Comparison of ENCODE assay signal across 7 cellular contexts in the genomic region with DNA sequence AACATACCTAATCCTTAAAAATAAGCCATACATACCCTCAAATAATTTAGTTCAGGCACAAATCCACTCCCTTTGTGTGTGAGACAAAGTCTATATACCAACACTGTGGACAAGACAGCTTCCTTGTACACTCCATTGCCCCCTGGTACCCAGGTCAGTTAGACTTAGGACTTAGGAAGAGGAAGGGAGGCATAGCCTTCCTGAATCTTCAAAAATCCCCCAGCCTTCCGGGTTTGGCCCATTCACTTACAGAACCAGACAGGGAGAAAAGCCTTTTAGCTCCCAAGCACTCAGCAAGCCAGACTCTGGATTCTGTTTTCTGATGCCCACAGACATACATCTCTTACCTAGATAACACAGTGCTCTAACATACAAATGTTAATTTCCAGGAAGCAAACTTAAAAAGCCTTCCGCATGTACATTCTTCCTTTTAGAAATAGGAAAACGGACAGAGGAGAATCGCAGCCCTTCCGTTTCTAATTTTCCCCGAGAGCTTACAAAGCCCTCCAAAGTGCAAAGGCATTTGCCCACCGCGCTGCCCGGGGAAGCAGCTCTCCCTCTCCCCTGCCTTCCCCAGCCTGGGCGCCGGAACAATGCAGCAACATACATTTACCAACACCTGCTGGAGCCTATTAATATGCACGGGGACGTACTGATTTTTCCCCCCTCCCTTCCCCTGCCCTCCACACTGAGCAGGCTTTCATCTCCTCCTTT.
DNase-seq lines count a peak whose midpoint lies in the region; ATAC-seq and TF ChIP-seq lines count a peak whose summit lies in the region.

No MANE protein-coding gene starts in this region.

- no peaks in the 10 kb centered on the region for H3F3A ChIP-seq in MM.1S (ENCODE audit: insufficient read depth, low read length)

- no peak overlapping the region for H3K27ac ChIP-seq in mammary epithelial cell (ENCODE audit: insufficient read depth, low read depth, low read length)
- H3K27ac ChIP-seq in lower lobe of right lung: no peak overlapping the region
- H3K27ac ChIP-seq in tibial nerve: peak overlapping the region; percentile 41 to 88 (median 75)
- no peak overlapping the region for H3K27ac ChIP-seq in MM.1S (ENCODE audit: low read length)

- no TSS peak for BruUV-seq in mammary epithelial cell (replicated peaks; lab: Mats Ljungman, UMichigan)

- dilution Hi-C loops in mammary epithelial cell (cut with HindIII; ENCODE audit: low sequenced_read_pairs): no loop called here

- no peaks in the 10 kb centered on the region for H3K27me3 ChIP-seq in mammary epithelial cell (ENCODE audit: insufficient read depth, low read length)
- no peaks in the 10 kb centered on the region for H3K27me3 ChIP-seq in lower lobe of right lung (ENCODE audit: low read depth)
- no peaks in the 10 kb centered on the region for H3K27me3 ChIP-seq in tibial nerve
- no peaks in the 10 kb centered on the region for H3K27me3 ChIP-seq in MM.1S (replicated peaks; ENCODE audit: insufficient read depth, low read length)

- H3K9me3 ChIP-seq in mammary epithelial cell (replicated peaks; ENCODE audit: insufficient read depth, low read length) (no peaks in the 10 kb centered on the region), lower lobe of right lung (no peaks in the 10 kb centered on the region), tibial nerve (no peaks in the 10 kb centered on the region), MM.1S (replicated peaks; ENCODE audit: insufficient read depth, low read length) (no peaks in the 10 kb centered on the region)

- TF ChIP-seq CTCF in mammary epithelial cell (conservative IDR thresholded peaks at IDR 0.05 in 1 of 2, IDR thresholded peaks at IDR 0.05 in 1 of 2; ENCODE audit: extremely low read depth in 1 of 2, insufficient read depth in 1 of 2, low read depth in 1 of 2, low read length in 2 of 2) (no peak), lower lobe of right lung (IDR thresholded peaks at IDR 0.05) (no peak), tibial nerve (IDR thresholded peaks at IDR 0.05) (no peak), MM.1S (IDR thresholded peaks at IDR 0.05; ENCODE audit: low read length) (no peak), omental fat pad (IDR thresholded peaks at IDR 0.05) (no peak)

- H3K4me2 ChIP-seq in mammary epithelial cell (ENCODE audit: insufficient read depth, low read depth, low read length) (peak overlapping the region; percentile 93), MM.1S (ENCODE audit: low read depth, low read length) (no peak overlapping the region)

- H2AFZ ChIP-seq in mammary epithelial cell (ENCODE audit: low read depth, low read length) (peak overlapping the region; percentile 62), MM.1S (ENCODE audit: low read length) (no peak overlapping the region)

- no peak for ATAC-seq in lower lobe of right lung
- no peak for ATAC-seq in omental fat pad (ENCODE audit: low FRiP score)

- H3K36me3 ChIP-seq in mammary epithelial cell (ENCODE audit: insufficient read depth, low read length) (no peaks in the 10 kb centered on the region), lower lobe of right lung (no peaks in the 10 kb centered on the region), tibial nerve (no peaks in the 10 kb centered on the region), MM.1S (replicated peaks; ENCODE audit: insufficient read depth, low read length) (no peaks in the 10 kb centered on the region)

- 10% methylated on average over 2 of the region's 13 CpGs for WGBS in mammary epithelial cell (ENCODE audit: low coverage, missing lambda C conversion rate)
- WGBS in tibial nerve, 2 donors: 9 to 10% methylated on average over 13 of the region's 13 CpGs

- H3K4me1 ChIP-seq in mammary epithelial cell (ENCODE audit: insufficient read depth, low read length) (peaks cover 7% of the 10 kb centered on the region), lower lobe of right lung (peaks cover 19% of the 10 kb centered on the region), tibial nerve (peaks cover 0 to 30% (median 0%) of the 10 kb centered on the region in 4 donors), MM.1S (ENCODE audit: low read length) (no peaks in the 10 kb centered on the region)

- no peak for TF ChIP-seq EP300 in tibial nerve (IDR thresholded peaks at IDR 0.05)

- H3K9me2 ChIP-seq in MM.1S (replicated peaks; ENCODE audit: insufficient read depth, low read length): no peaks in the 10 kb centered on the region

- no peak for TF ChIP-seq POLR2A in tibial nerve (IDR thresholded peaks at IDR 0.05)

- DNase-seq in NCI-H146 treated with DMSO at 0.1 percent for 48 hours (lab: John Stamatoyannopoulos, UW; ENCODE audit: unreplicated experiment) (peak; percentile 29), mammary epithelial cell (no peak), lower lobe of right lung (no peak), tibial nerve (ENCODE audit: low spot score in 2 of 2) (no peak), MM.1S (no peak), MV-4-11 (lab: John Stamatoyannopoulos, UW) (no peak), omental fat pad (ENCODE audit: low spot score) (no peak)

- H3K9ac ChIP-seq in mammary epithelial cell (ENCODE audit: insufficient read depth, low read length) (no peak overlapping the region), MM.1S (ENCODE audit: low read length) (no peak overlapping the region)

- H3K79me2 ChIP-seq in mammary epithelial cell (ENCODE audit: insufficient read depth, low read length) (no peaks in the 10 kb centered on the region), MM.1S (ENCODE audit: low read length) (no peaks in the 10 kb centered on the region)

- intact Hi-C loops in mammary epithelial cell (cut with micrococcal nuclease) (no loop called here), lower lobe of right lung (cut with DNase I) (no loop called here)

- CTCF ChIA-PET in mammary epithelial cell (lab: Charles Lee; ENCODE audit: low non-redundant PET): no interaction called here

- H4K20me1 ChIP-seq in mammary epithelial cell (ENCODE audit: insufficient read depth, low read length): no peaks in the 10 kb centered on the region
- H4K20me1 ChIP-seq in MM.1S (ENCODE audit: insufficient read depth, low read length): no peaks in the 10 kb centered on the region

- H3K4me3 ChIP-seq in mammary epithelial cell (replicated peaks in 1 of 3; ENCODE audit: insufficient read depth in 1 of 3, low read depth in 2 of 3, low read length in 3 of 3) (peak overlapping the region in 1 of 3 experiments; percentile 2), lower lobe of right lung (peak overlapping the region; percentile 15), tibial nerve (peak overlapping the region; percentile 33 to 56 (median 38)), MM.1S (ENCODE audit: low read length) (no peak overlapping the region)

- in situ Hi-C loops in mammary epithelial cell (cut with MboI; ENCODE audit: low sequenced_read_pairs in 2 of 2): no loop called here

Comparison
In these comparisons a context has a peak if more than half of its experiments do, and no peak if none do; other contexts are left out.
1. H3K27ac ChIP-seq: peak in tibial nerve (4 of 4); none in mammary epithelial cell (single experiment), lower lobe of right lung (single experiment) and MM.1S (single experiment).